Comparison of ENCODE assay signal across 1 cellular context in the genomic region with DNA sequence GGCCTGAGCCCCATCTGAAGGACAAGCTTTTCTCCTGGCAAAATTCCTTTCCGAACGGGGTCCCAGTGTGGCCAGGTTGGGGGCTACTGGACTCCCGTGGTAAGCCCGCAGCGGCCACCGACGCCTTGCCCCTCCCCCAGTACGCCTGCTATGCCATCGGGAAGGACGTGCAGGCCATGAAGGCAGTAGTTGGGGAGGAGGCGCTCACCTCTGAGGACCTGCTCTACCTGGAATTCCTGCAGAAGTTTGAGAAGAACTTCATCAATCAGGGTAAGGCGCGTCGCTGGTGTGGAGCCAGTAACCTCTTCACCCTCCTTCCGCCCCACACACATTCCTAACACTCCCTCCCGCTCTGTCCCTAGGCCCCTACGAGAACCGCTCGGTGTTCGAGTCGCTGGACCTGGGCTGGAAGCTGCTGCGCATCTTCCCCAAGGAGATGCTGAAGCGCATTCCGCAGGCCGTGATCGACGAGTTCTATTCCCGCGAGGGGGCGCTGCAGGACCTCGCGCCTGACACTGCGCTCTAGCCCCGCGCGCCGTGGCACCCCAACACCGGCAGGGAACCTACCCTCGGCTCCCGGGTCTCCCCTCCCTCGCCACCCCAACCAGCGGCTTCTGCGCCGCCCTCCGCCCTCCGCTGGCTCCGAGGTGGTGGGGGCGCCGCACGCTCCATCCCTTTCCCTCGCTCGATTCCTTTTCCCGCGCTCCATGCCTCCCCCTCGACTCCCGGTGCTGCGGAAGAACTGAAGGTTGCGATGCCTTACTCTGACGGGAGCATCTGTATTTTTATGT.
TF ChIP-seq lines count a peak whose summit lies in the region.

No MANE protein-coding gene starts in this region.

TF ChIP-seq in HepG2, 621 proteins besides CTCF, POLR2A, EP300 and RAD21 (continued from another document and continues in another):
- TF ChIP-seq, protein P1, sequence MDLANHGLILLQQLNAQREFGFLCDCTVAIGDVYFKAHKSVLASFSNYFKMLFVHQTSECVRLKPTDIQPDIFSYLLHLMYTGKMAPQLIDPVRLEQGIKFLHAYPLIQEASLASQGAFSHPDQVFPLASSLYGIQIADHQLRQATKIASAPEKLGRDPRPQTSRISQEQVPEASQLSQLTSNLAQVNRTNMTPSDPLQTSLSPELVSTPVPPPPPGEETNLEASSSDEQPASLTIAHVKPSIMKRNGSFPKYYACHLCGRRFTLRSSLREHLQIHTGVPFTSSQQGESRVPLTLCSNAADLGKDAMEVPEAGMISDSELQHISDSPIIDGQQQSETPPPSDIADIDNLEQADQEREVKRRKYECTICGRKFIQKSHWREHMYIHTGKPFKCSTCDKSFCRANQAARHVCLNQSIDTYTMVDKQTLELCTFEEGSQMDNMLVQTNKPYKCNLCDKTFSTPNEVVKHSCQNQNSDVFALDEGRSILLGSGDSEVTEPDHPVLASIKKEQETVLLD (CRISPR knock-in tag; IDR thresholded peaks at IDR 0.05; ENCODE audit: low read depth): no peak
- TF ChIP-seq ZSCAN22 (CRISPR knock-in tag; IDR thresholded peaks at IDR 0.05) (no peak), ARNT2 (CRISPR knock-in tag; IDR thresholded peaks at IDR 0.05; ENCODE audit: low read depth) (0 out of 2 replicates have a peak, but pooled peaks have one; percentile 20), NFE2 (CRISPR knock-in tag; IDR thresholded peaks at IDR 0.05) (no peak), ZNF451 (CRISPR knock-in tag; IDR thresholded peaks at IDR 0.05) (0 out of 2 replicates have a peak, but pooled peaks have one; percentile 27), ZNF780A (CRISPR knock-in tag; IDR thresholded peaks at IDR 0.05) (no peak), HNF4G (IDR thresholded peaks at IDR 0.05; ENCODE audit: borderline replicate concordance, low read depth, low read length) (no peak), HNF4G (CRISPR knock-in tag; IDR thresholded peaks at IDR 0.05; ENCODE audit: borderline replicate concordance, low read depth) (no peak), ATF6 (CRISPR knock-in tag; conservative IDR thresholded peaks at IDR 0.05) (no peak), TBP (CRISPR knock-in tag; IDR thresholded peaks at IDR 0.05) (no peak), TCF7L2 (IDR thresholded peaks at IDR 0.05; ENCODE audit: low read depth, low read length) (no peak), SMAD3 (CRISPR knock-in tag; IDR thresholded peaks at IDR 0.05) (no peak), ZNF850 (CRISPR knock-in tag; conservative IDR thresholded peaks at IDR 0.05) (no peak), CBX5 (CRISPR knock-in tag; IDR thresholded peaks at IDR 0.05; ENCODE audit: borderline replicate concordance) (0 out of 2 replicates have a peak, but pooled peaks have one; percentile 22), ZNF331 (CRISPR knock-in tag; IDR thresholded peaks at IDR 0.05) (no peak), ELF1 (CRISPR knock-in tag; IDR thresholded peaks at IDR 0.05) (no peak), MAZ (IDR thresholded peaks at IDR 0.05; ENCODE audit: borderline replicate concordance, low read depth, low read length) (0 out of 2 replicates have a peak, but pooled peaks have one; percentile 26), MAZ (CRISPR knock-in tag; IDR thresholded peaks at IDR 0.05; ENCODE audit: low read depth) (peak; percentile 43; the same call in 1 of the 2 replicates), ZNF205 (CRISPR knock-in tag; IDR thresholded peaks at IDR 0.05) (no peak), ZNF768 (CRISPR knock-in tag; IDR thresholded peaks at IDR 0.05) (peak; percentile 74; the same call in 1 of the 2 replicates), CEBPB (IDR thresholded peaks at IDR 0.05; ENCODE audit: borderline replicate concordance, low read depth, low read length) (no peak), ATF7-NPFF (CRISPR knock-in tag; IDR thresholded peaks at IDR 0.05; ENCODE audit: low read depth) (peak; percentile 58; the same call in 1 of the 2 replicates), ZNF430 (CRISPR knock-in tag; IDR thresholded peaks at IDR 0.05) (no peak), ZNF644 (CRISPR knock-in tag; IDR thresholded peaks at IDR 0.05; ENCODE audit: low read depth) (no peak), MYC (CRISPR knock-in tag; IDR thresholded peaks at IDR 0.05; ENCODE audit: borderline replicate concordance) (peak; percentile 55; the same call in 1 of the 2 replicates), MEIS2 (CRISPR knock-in tag; IDR thresholded peaks at IDR 0.05) (peak; percentile 20; the same call in 1 of the 2 replicates), TP53 (CRISPR knock-in tag; conservative IDR thresholded peaks at IDR 0.05) (no peak), BHLHE40 (IDR thresholded peaks at IDR 0.05; ENCODE audit: low read length) (0 out of 2 replicates have a peak, but pooled peaks have one; percentile 19), NFYC (CRISPR knock-in tag; IDR thresholded peaks at IDR 0.05) (no peak), ETV5 (CRISPR knock-in tag; IDR thresholded peaks at IDR 0.05; ENCODE audit: borderline replicate concordance) (peak; percentile 20; the same call in 1 of the 2 replicates), ZNF75D (CRISPR knock-in tag; IDR thresholded peaks at IDR 0.05; ENCODE audit: borderline replicate concordance) (no peak), ZNF879 (CRISPR knock-in tag; IDR thresholded peaks at IDR 0.05) (no peak), ZNF33A (CRISPR knock-in tag; IDR thresholded peaks at IDR 0.05; ENCODE audit: borderline replicate concordance) (no peak), GABPB1 (CRISPR knock-in tag; IDR thresholded peaks at IDR 0.05) (peak; percentile 60; the same call in 1 of the 2 replicates), LCORL (IDR thresholded peaks at IDR 0.05) (no peak), LCORL (CRISPR knock-in tag; IDR thresholded peaks at IDR 0.05) (0 out of 2 replicates have a peak, but pooled peaks have one; percentile 17), ZNF501 (CRISPR knock-in tag; IDR thresholded peaks at IDR 0.05) (no peak), ZBTB33 (CRISPR knock-in tag; IDR thresholded peaks at IDR 0.05) (peak; percentile 95), MTA1 (CRISPR knock-in tag; IDR thresholded peaks at IDR 0.05; ENCODE audit: borderline replicate concordance) (no peak), CAMTA2 (CRISPR knock-in tag; IDR thresholded peaks at IDR 0.05; ENCODE audit: borderline replicate concordance) (0 out of 2 replicates have a peak, but pooled peaks have one; percentile 34), ZNF253 (CRISPR knock-in tag; IDR thresholded peaks at IDR 0.05; ENCODE audit: borderline replicate concordance) (no peak), PAX8 (CRISPR knock-in tag; IDR thresholded peaks at IDR 0.05; ENCODE audit: borderline replicate concordance) (no peak)
- TF ChIP-seq, protein P2, sequence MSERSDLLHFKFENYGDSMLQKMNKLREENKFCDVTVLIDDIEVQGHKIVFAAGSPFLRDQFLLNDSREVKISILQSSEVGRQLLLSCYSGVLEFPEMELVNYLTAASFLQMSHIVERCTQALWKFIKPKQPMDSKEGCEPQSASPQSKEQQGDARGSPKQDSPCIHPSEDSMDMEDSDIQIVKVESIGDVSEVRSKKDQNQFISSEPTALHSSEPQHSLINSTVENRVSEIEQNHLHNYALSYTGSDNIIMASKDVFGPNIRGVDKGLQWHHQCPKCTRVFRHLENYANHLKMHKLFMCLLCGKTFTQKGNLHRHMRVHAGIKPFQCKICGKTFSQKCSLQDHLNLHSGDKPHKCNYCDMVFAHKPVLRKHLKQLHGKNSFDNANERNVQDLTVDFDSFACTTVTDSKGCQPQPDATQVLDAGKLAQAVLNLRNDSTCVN (CRISPR knock-in tag; IDR thresholded peaks at IDR 0.05; ENCODE audit: borderline replicate concordance): peak; percentile 49; the same call in 1 of the 2 replicates
- TF ChIP-seq, protein P3, sequence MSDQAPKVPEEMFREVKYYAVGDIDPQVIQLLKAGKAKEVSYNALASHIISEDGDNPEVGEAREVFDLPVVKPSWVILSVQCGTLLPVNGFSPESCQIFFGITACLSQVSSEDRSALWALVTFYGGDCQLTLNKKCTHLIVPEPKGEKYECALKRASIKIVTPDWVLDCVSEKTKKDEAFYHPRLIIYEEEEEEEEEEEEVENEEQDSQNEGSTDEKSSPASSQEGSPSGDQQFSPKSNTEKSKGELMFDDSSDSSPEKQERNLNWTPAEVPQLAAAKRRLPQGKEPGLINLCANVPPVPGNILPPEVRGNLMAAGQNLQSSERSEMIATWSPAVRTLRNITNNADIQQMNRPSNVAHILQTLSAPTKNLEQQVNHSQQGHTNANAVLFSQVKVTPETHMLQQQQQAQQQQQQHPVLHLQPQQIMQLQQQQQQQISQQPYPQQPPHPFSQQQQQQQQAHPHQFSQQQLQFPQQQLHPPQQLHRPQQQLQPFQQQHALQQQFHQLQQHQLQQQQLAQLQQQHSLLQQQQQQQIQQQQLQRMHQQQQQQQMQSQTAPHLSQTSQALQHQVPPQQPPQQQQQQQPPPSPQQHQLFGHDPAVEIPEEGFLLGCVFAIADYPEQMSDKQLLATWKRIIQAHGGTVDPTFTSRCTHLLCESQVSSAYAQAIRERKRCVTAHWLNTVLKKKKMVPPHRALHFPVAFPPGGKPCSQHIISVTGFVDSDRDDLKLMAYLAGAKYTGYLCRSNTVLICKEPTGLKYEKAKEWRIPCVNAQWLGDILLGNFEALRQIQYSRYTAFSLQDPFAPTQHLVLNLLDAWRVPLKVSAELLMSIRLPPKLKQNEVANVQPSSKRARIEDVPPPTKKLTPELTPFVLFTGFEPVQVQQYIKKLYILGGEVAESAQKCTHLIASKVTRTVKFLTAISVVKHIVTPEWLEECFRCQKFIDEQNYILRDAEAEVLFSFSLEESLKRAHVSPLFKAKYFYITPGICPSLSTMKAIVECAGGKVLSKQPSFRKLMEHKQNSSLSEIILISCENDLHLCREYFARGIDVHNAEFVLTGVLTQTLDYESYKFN (CRISPR knock-in tag; conservative IDR thresholded peaks at IDR 0.05): no peak
- TF ChIP-seq, protein P4, sequence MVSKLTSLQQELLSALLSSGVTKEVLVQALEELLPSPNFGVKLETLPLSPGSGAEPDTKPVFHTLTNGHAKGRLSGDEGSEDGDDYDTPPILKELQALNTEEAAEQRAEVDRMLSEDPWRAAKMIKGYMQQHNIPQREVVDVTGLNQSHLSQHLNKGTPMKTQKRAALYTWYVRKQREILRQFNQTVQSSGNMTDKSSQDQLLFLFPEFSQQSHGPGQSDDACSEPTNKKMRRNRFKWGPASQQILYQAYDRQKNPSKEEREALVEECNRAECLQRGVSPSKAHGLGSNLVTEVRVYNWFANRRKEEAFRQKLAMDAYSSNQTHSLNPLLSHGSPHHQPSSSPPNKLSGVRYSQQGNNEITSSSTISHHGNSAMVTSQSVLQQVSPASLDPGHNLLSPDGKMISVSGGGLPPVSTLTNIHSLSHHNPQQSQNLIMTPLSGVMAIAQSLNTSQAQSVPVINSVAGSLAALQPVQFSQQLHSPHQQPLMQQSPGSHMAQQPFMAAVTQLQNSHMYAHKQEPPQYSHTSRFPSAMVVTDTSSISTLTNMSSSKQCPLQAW (CRISPR knock-in tag; IDR thresholded peaks at IDR 0.05): peak; percentile 17; the same call in 1 of the 2 replicates
- TF ChIP-seq, protein P5, sequence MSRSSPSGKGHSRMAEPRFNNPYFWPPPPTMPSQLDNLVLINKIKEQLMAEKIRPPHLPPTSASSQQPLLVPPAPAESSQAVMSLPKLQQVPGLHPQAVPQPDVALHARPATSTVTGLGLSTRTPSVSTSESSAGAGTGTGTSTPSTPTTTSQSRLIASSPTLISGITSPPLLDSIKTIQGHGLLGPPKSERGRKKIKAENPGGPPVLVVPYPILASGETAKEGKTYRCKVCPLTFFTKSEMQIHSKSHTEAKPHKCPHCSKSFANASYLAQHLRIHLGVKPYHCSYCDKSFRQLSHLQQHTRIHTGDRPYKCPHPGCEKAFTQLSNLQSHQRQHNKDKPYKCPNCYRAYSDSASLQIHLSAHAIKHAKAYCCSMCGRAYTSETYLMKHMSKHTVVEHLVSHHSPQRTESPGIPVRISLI (CRISPR knock-in tag; IDR thresholded peaks at IDR 0.05; ENCODE audit: borderline replicate concordance): no peak
- TF ChIP-seq, protein P6, sequence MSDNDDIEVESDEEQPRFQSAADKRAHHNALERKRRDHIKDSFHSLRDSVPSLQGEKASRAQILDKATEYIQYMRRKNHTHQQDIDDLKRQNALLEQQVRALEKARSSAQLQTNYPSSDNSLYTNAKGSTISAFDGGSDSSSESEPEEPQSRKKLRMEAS (IDR thresholded peaks at IDR 0.05): peak; percentile 33; the same call in 1 of the 2 replicates
